ENCODE assay signal across 6 cellular contexts in genomic region chr7:155570991-155571390, GRCh38. TPM values are rescaled to one million over a fixed set of nuclear protein-coding genes. Genes with fewer than 3 reads are reported as not detected.
"Had no signal": no experiment of that assay in that cellular context is flagged by ENCODE, and none has a peak within 500 bp of the region (broad histone marks: within the 10 kb centered on the region; RNA-seq: fewer than 3 reads in every experiment).

No MANE protein-coding gene starts in this region.

- H3K27ac Mint-ChIP-seq: GM23338, H9 had no signal

- DNase-seq: H9, HCEC 1CT, IMR-90 had no signal

- H3K9me3 Mint-ChIP-seq: GM23338, H9 had no signal

- H3K4me3 ChIP-seq: GM23338 had no signal

- H3K4me3 Mint-ChIP-seq: GM23338, H9 had no signal

RNA-seq across cellular contexts. Expression of gene CNPY1, which starts 24.6 kb away (rescaled TPM):
- total RNA-seq: GM23338, H1, H9, HT-29, IMR-90 had no signal
- polyA plus RNA-seq: GM23338, H1, IMR-90 had no signal
